26 cellular contexts compared by ENCODE assay signal in genomic region chr6:24147453-24148153, GRCh38. TPM values are rescaled to one million over a fixed set of nuclear protein-coding genes. Genes with fewer than 3 reads are reported as not detected.
"Had no signal": no experiment of that assay in that cellular context is flagged by ENCODE, and none has a peak within 500 bp of the region (broad histone marks: within the 10 kb centered on the region; RNA-seq: fewer than 3 reads in every experiment).

No MANE protein-coding gene starts in this region.

- H3K36me3 ChIP-seq: adrenal gland, ascending aorta, brain microvascular endothelial cell, esophagus squamous epithelium, heart left ventricle, sigmoid colon had no signal

- H3K36me3 Mint-ChIP-seq: activated naive CD8-positive, alpha-beta T cell; naive thymus-derived CD4-positive, alpha-beta T cell had no signal

- H3K27ac Mint-ChIP-seq: activated B cell treated with CpG ODN at 0.5 μM for 24 hours; activated CD4-positive, alpha-beta T cell treated with anti-CD3 and anti-CD28 coated beads for 36 hours; activated naive CD8-positive, alpha-beta T cell; activated T-cell treated with anti-CD3 and anti-CD28 coated beads, Interleukin-2, amount 50 U/mL, for 24 hours; activated T-helper 17 cell treated with anti-CD3 and anti-CD28 coated beads, Interleukin-2, amount 50 U/mL, for 72 hours; memory B cell; naive thymus-derived CD4-positive, alpha-beta T cell; T-helper 17 cell had no signal

- H3K27me3 Mint-ChIP-seq: activated B cell treated with CpG ODN at 0.5 μM for 24 hours had no signal

- H3K4me3 ChIP-seq: adrenal gland, ascending aorta, esophagus squamous epithelium, heart left ventricle, sigmoid colon had no signal

- H3K4me1 Mint-ChIP-seq: activated B cell treated with CpG ODN at 0.5 μM for 24 hours; activated CD4-positive, alpha-beta T cell treated with anti-CD3 and anti-CD28 coated beads for 36 hours; activated T-helper 17 cell treated with anti-CD3 and anti-CD28 coated beads, Interleukin-2, amount 50 U/mL, for 72 hours; memory B cell; naive thymus-derived CD4-positive, alpha-beta T cell; neural crest cell; T-helper 17 cell had no signal

- H3K9me3 Mint-ChIP-seq: activated T-cell treated with anti-CD3 and anti-CD28 coated beads, Interleukin-2, amount 50 U/mL, for 24 hours; activated T-helper 17 cell treated with anti-CD3 and anti-CD28 coated beads, Interleukin-2, amount 50 U/mL, for 72 hours; neural crest cell had no signal

- H3K4me1 ChIP-seq: adrenal gland, ascending aorta, esophagus squamous epithelium, heart left ventricle had no signal

- H3K4me3 Mint-ChIP-seq: activated B cell treated with CpG ODN at 0.5 μM for 24 hours; activated CD4-positive, alpha-beta T cell treated with anti-CD3 and anti-CD28 coated beads for 36 hours; activated naive CD8-positive, alpha-beta T cell; activated T-cell treated with anti-CD3 and anti-CD28 coated beads, Interleukin-2, amount 50 U/mL, for 24 hours; activated T-helper 17 cell treated with anti-CD3 and anti-CD28 coated beads, Interleukin-2, amount 50 U/mL, for 72 hours; memory B cell; naive thymus-derived CD4-positive, alpha-beta T cell; neural crest cell; T-helper 17 cell had no signal

- H3K27ac ChIP-seq: adrenal gland, ascending aorta, brain microvascular endothelial cell, esophagus squamous epithelium, heart left ventricle, sigmoid colon had no signal

- H3K27me3 ChIP-seq: adrenal gland, ascending aorta, brain microvascular endothelial cell, esophagus squamous epithelium, sigmoid colon had no signal

- H3K9me3 ChIP-seq: adrenal gland, ascending aorta, esophagus squamous epithelium had no signal

- DNase-seq: activated B cell treated with CpG ODN at 0.5 μM for 24 hours; activated CD4-positive, alpha-beta T cell treated with anti-CD3 and anti-CD28 coated beads for 36 hours; activated CD4-positive, alpha-beta T cell treated with anti-CD3 and anti-CD28 coated beads, Interleukin-2, amount 50 U/mL, for 4 hours; activated CD8-positive, alpha-beta memory T cell treated with anti-CD3 and anti-CD28 coated beads for 24 hours; activated CD8-positive, alpha-beta memory T cell treated with anti-CD3 and anti-CD28 coated beads, Interleukin-2, amount 50 U/mL, for 4 hours; activated T-cell treated with anti-CD3 and anti-CD28 coated beads, Interleukin-2, amount 50 U/mL, for 24 hours; adrenal gland; brain microvascular endothelial cell; caudate nucleus; esophagus squamous epithelium; heart left ventricle; left colon; naive thymus-derived CD4-positive, alpha-beta T cell; occipital lobe; posterior cingulate gyrus; sigmoid colon; stimulated activated CD4-positive, alpha-beta T cell treated with anti-CD3 and anti-CD28 coated beads, Interleukin-4, amount 100 ng/mL, for 1 hour; stimulated activated naive CD4-positive, alpha-beta T cell; T-helper 17 cell had no signal

RNA-seq across cellular contexts. Expression of gene NRSN1, which starts 21.6 kb away (rescaled TPM):
- total RNA-seq: activated B cell treated with CpG ODN at 0.5 μM for 24 hours; activated CD4-positive, alpha-beta T cell treated with anti-CD3 and anti-CD28 coated beads for 36 hours; activated T-helper 17 cell treated with anti-CD3 and anti-CD28 coated beads, Interleukin-2, amount 50 U/mL, for 72 hours; ascending aorta; dermis microvascular lymphatic vessel endothelial cell; esophagus squamous epithelium; heart left ventricle; lower leg skin; naive thymus-derived CD4-positive, alpha-beta T cell; T-helper 17 cell had no signal
